In genomic region chr18:33578371-33579146, GRCh38 we compare ENCODE assay signal across 9 cellular contexts. TPM values are rescaled to one million over a fixed set of nuclear protein-coding genes. Genes with fewer than 3 reads are reported as not detected.
DNase-seq lines count a peak whose midpoint lies in the region; ATAC-seq and TF ChIP-seq lines count a peak whose summit lies in the region.
"Had no signal": no experiment of that assay in that cellular context is flagged by ENCODE, and none has a peak within 500 bp of the region (broad histone marks: within the 10 kb centered on the region; RNA-seq: fewer than 3 reads in every experiment).

No MANE protein-coding gene starts in this region.

- H3K27ac ChIP-seq in ascending aorta (peak overlapping the region; percentile 82 to 86), iPS-18a (ENCODE audit: low read length) (no peak overlapping the region)

- H3K4me3 ChIP-seq in ascending aorta = peak overlapping the region; percentile 84 to 93
- H3K4me3 ChIP-seq in iPS-18a (ENCODE audit: low read length) = peak overlapping the region; percentile 63
- H3K4me3 ChIP-seq in skeletal muscle satellite cell (ENCODE audit: low read length) = peak overlapping the region; percentile 62

- no peaks in the 10 kb centered on the region for H3K36me3 ChIP-seq in ascending aorta
- H3K36me3 ChIP-seq in iPS-18a (ENCODE audit: control insufficient read depth, low read depth, low read length) = no peaks in the 10 kb centered on the region
- no peaks in the 10 kb centered on the region for H3K36me3 ChIP-seq in skeletal muscle satellite cell (ENCODE audit: insufficient read depth, low read length)

- peak overlapping the region; percentile 79 for H3K4me2 ChIP-seq in skeletal muscle satellite cell (ENCODE audit: low read length)

- H3K9ac ChIP-seq in iPS-18a (ENCODE audit: low read length) = peak overlapping the region; percentile 21
- no peak overlapping the region for H3K9ac ChIP-seq in skeletal muscle satellite cell (ENCODE audit: low read depth, low read length)

- DNase-seq in NCI-H345 (lab: John Stamatoyannopoulos, UW) (peak; percentile 62), NCI-H345 treated with DMSO at 0.1 percent for 48 hours (lab: John Stamatoyannopoulos, UW; ENCODE audit: unreplicated experiment) (no peak), ascending aorta (ENCODE audit: low spot score in 2 of 2) (peak in 1 of 2 donors; percentile 65), CD1c-positive myeloid dendritic cell (ENCODE audit: extremely low spot score) (no peak)

- peaks cover 0 to 6% of the 10 kb centered on the region in 2 donors for H3K4me1 ChIP-seq in ascending aorta
- H3K4me1 ChIP-seq in iPS-18a (ENCODE audit: control insufficient read depth, low read depth, low read length) = peaks cover 25% of the 10 kb centered on the region
- peaks cover 6% of the 10 kb centered on the region for H3K4me1 ChIP-seq in skeletal muscle satellite cell (ENCODE audit: control insufficient read depth, insufficient read depth, low read length)

- no peaks in the 10 kb centered on the region for H3K9me3 ChIP-seq in ascending aorta
- H3K9me3 ChIP-seq in iPS-18a (ENCODE audit: control insufficient read depth, low read depth, low read length) = no peaks in the 10 kb centered on the region
- no peaks in the 10 kb centered on the region for H3K9me3 ChIP-seq in skeletal muscle satellite cell (replicated peaks; ENCODE audit: low read length)

- no peak for ATAC-seq in GM19397 (IDR thresholded peaks at IDR 0.05; ENCODE audit: unreplicated experiment)
- ATAC-seq in GM19455 (IDR thresholded peaks at IDR 0.05; ENCODE audit: unreplicated experiment) = no peak

- intact Hi-C loops in ascending aorta (cut with DNase I) = loop anchor here (2.0 kb wide), 1 partner anchor 18 kb away; no protein-coding TSS in a partner anchor

- no peaks in the 10 kb centered on the region for H3K27me3 ChIP-seq in ascending aorta
- peaks cover 38% of the 10 kb centered on the region for H3K27me3 ChIP-seq in iPS-18a (ENCODE audit: control insufficient read depth, insufficient read depth, low read length)
- peaks cover 83% of the 10 kb centered on the region for H3K27me3 ChIP-seq in skeletal muscle satellite cell (ENCODE audit: control insufficient read depth, insufficient read depth, low read length)

- no peak for TF ChIP-seq CTCF in ascending aorta (IDR thresholded peaks at IDR 0.05)

RNA-seq across cellular contexts. Expression of gene ASXL3, which starts 0.5 kb away (rescaled TPM):
- total RNA-seq in ascending aorta = 6.6 TPM
- under 0.01 TPM in 2 replicates for total RNA-seq in skeletal muscle satellite cell (2012; rRNA removed)
- total RNA-seq: CD4-positive, CD25-positive, alpha-beta regulatory T cell had no signal
